Comparison of ENCODE assay signal across 19 cellular contexts in the genomic region with DNA sequence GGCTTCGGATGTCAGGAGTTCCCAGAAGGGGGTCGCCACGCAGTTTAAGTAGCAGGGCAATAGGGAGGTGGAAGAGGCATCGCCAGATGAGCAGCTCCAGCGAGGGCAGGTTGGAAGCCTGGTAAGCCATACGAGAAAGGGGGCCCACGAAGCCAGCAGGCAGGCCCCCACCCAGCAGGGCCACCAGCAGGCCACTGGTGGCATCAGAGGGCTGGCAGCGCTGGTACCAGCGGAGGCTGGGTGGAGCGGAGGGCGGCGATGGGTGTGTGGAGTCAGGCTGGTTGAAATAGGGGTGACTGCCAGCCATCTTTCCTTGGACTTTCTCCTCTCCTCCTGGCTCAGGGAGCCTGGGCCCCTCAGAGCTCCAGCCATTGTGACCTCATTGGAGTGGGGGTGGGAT. TPM values are rescaled to one million over a fixed set of nuclear protein-coding genes. Genes with fewer than 3 reads are reported as not detected.
"Had no signal": no experiment of that assay in that cellular context is flagged by ENCODE, and none has a peak within 500 bp of the region (broad histone marks: within the 10 kb centered on the region; RNA-seq: fewer than 3 reads in every experiment).

A gene (minus strand): TSS at position 393 of the 400 bp plus-strand sequence. CDS start 86 bp downstream, at position 307.

RNA-seq across cellular contexts. Expression of the gene that starts here (rescaled TPM):
- total RNA-seq: dermis microvascular lymphatic vessel endothelial cell, gastrocnemius medialis, glomerular endothelial cell, heart left ventricle, hepatocyte, kidney, left lobe of liver, liver, lung, mononuclear cell, omental fat pad, pancreas, posterior vena cava, pulmonary artery endothelial cell, spleen, stomach, subcutaneous adipose tissue, temporal lobe had no signal
- polyA plus RNA-seq: esophagus, heart left ventricle, hepatocyte, liver, pancreas had no signal
